ENCODE assay signal across 17 cellular contexts in genomic region chr2:68749345-68749744, GRCh38. TPM values are rescaled to one million over a fixed set of nuclear protein-coding genes. Genes with fewer than 3 reads are reported as not detected.
DNase-seq lines count a peak whose midpoint lies in the region; ATAC-seq and TF ChIP-seq lines count a peak whose summit lies in the region.
"Had no signal": no experiment of that assay in that cellular context is flagged by ENCODE, and none has a peak within 500 bp of the region (broad histone marks: within the 10 kb centered on the region; RNA-seq: fewer than 3 reads in every experiment).

No MANE protein-coding gene starts in this region.

- H3K4me3 ChIP-seq in CD4-positive, alpha-beta memory T cell (ENCODE audit: low read length in 2 of 2): no peak overlapping the region
- H3K4me3 ChIP-seq: lung, tibial artery had no signal

- ATAC-seq in activated CD4-positive, alpha-beta T cell treated with anti-CD3 and anti-CD28 coated beads for 36 hours: no peak
- ATAC-seq in activated CD8-positive, alpha-beta T cell treated with anti-CD3 and anti-CD28 coated beads for 36 hours: no peak
- ATAC-seq in SK-N-SH treated with all-trans-retinoic acid at 6 μM for 48 hours (no peak), GM21528 (IDR thresholded peaks at IDR 0.05; ENCODE audit: low FRiP score, unreplicated experiment) (no peak)

- no peak overlapping the region for H3K4me3 Mint-ChIP-seq in activated CD4-positive, alpha-beta T cell treated with anti-CD3 and anti-CD28 coated beads for 36 hours
- peak overlapping the region in 6 of 8 donors; percentile 10 to 81 (median 70) for H3K4me3 Mint-ChIP-seq in CD4-positive, alpha-beta memory T cell
- no peak overlapping the region for H3K4me3 Mint-ChIP-seq in activated CD8-positive, alpha-beta T cell treated with anti-CD3 and anti-CD28 coated beads for 36 hours
- H3K4me3 Mint-ChIP-seq: nephron had no signal

- intact Hi-C loops in activated CD4-positive, alpha-beta T cell treated with anti-CD3 and anti-CD28 coated beads for 36 hours (cut with DNase I, micrococcal nuclease): no loop called here
- intact Hi-C loops in CD4-positive, alpha-beta memory T cell (cut with micrococcal nuclease): no loop called here
- intact Hi-C loops in activated CD8-positive, alpha-beta T cell treated with anti-CD3 and anti-CD28 coated beads for 36 hours (cut with micrococcal nuclease): loop anchor here (5.0 kb wide), 1 partner anchor 158 kb away; no protein-coding TSS in a partner anchor

- H3K4me1 ChIP-seq in CD4-positive, alpha-beta memory T cell (ENCODE audit: insufficient read depth, low read length): peaks cover 97% of the 10 kb centered on the region

- POLR2A ChIA-PET in activated CD4-positive, alpha-beta T cell treated with anti-CD3 and anti-CD28 coated beads for 36 hours (lab: Charles Lee): no interaction called here
- POLR2A ChIA-PET in CD4-positive, alpha-beta memory T cell (lab: Charles Lee; ENCODE audit: partially characterized antibody): interaction anchor here (0.6 to 23.2 kb wide), 8 partner anchors 10 to 380 kb away, joined by 3 to 728 read pairs (median 14); partner anchors contain the start of gene ARHGAP25
- POLR2A ChIA-PET in activated CD8-positive, alpha-beta T cell treated with anti-CD3 and anti-CD28 coated beads for 36 hours (lab: Charles Lee): interaction anchor here (0.7 to 2.7 kb wide), 5 partner anchors 14 to 159 kb away, joined by 3 to 15 read pairs (median 5); partner anchors contain the start of gene ARHGAP25

- peak overlapping the region; percentile 35 for H3K27ac Mint-ChIP-seq in activated CD4-positive, alpha-beta T cell treated with anti-CD3 and anti-CD28 coated beads for 36 hours
- H3K27ac Mint-ChIP-seq in CD4-positive, alpha-beta memory T cell: peak overlapping the region in 6 of 7 donors; percentile 81 to 97 (median 91)
- peak overlapping the region; percentile 55 for H3K27ac Mint-ChIP-seq in activated CD8-positive, alpha-beta T cell treated with anti-CD3 and anti-CD28 coated beads for 36 hours
- H3K27ac Mint-ChIP-seq: nephron had no signal

- H3K9me3 Mint-ChIP-seq in activated CD4-positive, alpha-beta T cell treated with anti-CD3 and anti-CD28 coated beads for 36 hours (ENCODE audit: low read depth): no peaks in the 10 kb centered on the region
- no peaks in the 10 kb centered on the region for H3K9me3 Mint-ChIP-seq in CD4-positive, alpha-beta memory T cell
- peaks cover 3% of the 10 kb centered on the region for H3K9me3 Mint-ChIP-seq in activated CD8-positive, alpha-beta T cell treated with anti-CD3 and anti-CD28 coated beads for 36 hours
- H3K9me3 Mint-ChIP-seq: nephron had no signal

- peaks cover 32% of the 10 kb centered on the region for H3K36me3 ChIP-seq in CD4-positive, alpha-beta memory T cell (ENCODE audit: insufficient read depth, low read length)
- H3K36me3 ChIP-seq: tibial artery had no signal

- CTCF ChIA-PET in activated CD4-positive, alpha-beta T cell treated with anti-CD3 and anti-CD28 coated beads for 36 hours (lab: Charles Lee): interaction anchor here (0.7 to 18.8 kb wide), 12 partner anchors 9 to 286 kb away, joined by 3 to 261 read pairs (median 8); partner anchors contain the start of gene ARHGAP25
- CTCF ChIA-PET in CD4-positive, alpha-beta memory T cell (lab: Charles Lee; ENCODE audit: partially characterized antibody): interaction anchor here (0.7 to 23.0 kb wide), 15 partner anchors 9 to 287 kb away, joined by 3 to 745 read pairs (median 11); partner anchors contain the start of gene ARHGAP25
- CTCF ChIA-PET in activated CD8-positive, alpha-beta T cell treated with anti-CD3 and anti-CD28 coated beads for 36 hours (lab: Charles Lee): interaction anchor here (0.7 to 9.2 kb wide), 18 partner anchors 10 to 286 kb away, joined by 3 to 136 read pairs (median 4); partner anchors contain the start of genes APLF and FBXO48

- DNase-seq in activated CD4-positive, alpha-beta T cell treated with anti-CD3 and anti-CD28 coated beads for 36 hours: no peak
- DNase-seq in activated CD4-positive, alpha-beta T cell treated with anti-CD3 and anti-CD28 coated beads, Interleukin-2, amount 50 U/mL, for 1 hour: no peak
- DNase-seq in CD4-positive, alpha-beta memory T cell: no peak
- no peak for DNase-seq in activated CD8-positive, alpha-beta T cell treated with anti-CD3 and anti-CD28 coated beads for 36 hours
- peak; percentile 4 for DNase-seq in mucosa of gallbladder (ENCODE audit: low spot score)
- no peak for DNase-seq in NCI-H2107 treated with DMSO at 0.1 percent for 48 hours (lab: John Stamatoyannopoulos, UW; ENCODE audit: unreplicated experiment)
- DNase-seq: activated CD8-positive, alpha-beta memory T cell treated with anti-CD3 and anti-CD28 coated beads for 24 hours; activated gamma-delta T cell; DMS79 treated with DMSO at 0.1 percent for 48 hours; NCI-H1417 treated with DMSO at 0.1 percent for 48 hours; tibial artery had no signal

- H3K9me3 ChIP-seq in CD4-positive, alpha-beta memory T cell (ENCODE audit: control insufficient read depth in 1 of 2, low read length in 2 of 2): no peaks in the 10 kb centered on the region
- H3K9me3 ChIP-seq: tibial artery had no signal

- TF ChIP-seq CTCF in activated CD8-positive, alpha-beta T cell treated with anti-CD3 and anti-CD28 coated beads for 36 hours (IDR thresholded peaks at IDR 0.05): no peak

- H3K27me3 Mint-ChIP-seq in activated CD4-positive, alpha-beta T cell treated with anti-CD3 and anti-CD28 coated beads for 36 hours: no peaks in the 10 kb centered on the region
- no peaks in the 10 kb centered on the region for H3K27me3 Mint-ChIP-seq in CD4-positive, alpha-beta memory T cell
- no peaks in the 10 kb centered on the region for H3K27me3 Mint-ChIP-seq in activated CD8-positive, alpha-beta T cell treated with anti-CD3 and anti-CD28 coated beads for 36 hours

- H3K4me1 Mint-ChIP-seq in activated CD4-positive, alpha-beta T cell treated with anti-CD3 and anti-CD28 coated beads for 36 hours: peaks cover 91% of the 10 kb centered on the region
- peaks cover 74 to 96% (median 85%) of the 10 kb centered on the region in 4 donors for H3K4me1 Mint-ChIP-seq in CD4-positive, alpha-beta memory T cell
- peaks cover 82% of the 10 kb centered on the region for H3K4me1 Mint-ChIP-seq in activated CD8-positive, alpha-beta T cell treated with anti-CD3 and anti-CD28 coated beads for 36 hours (ENCODE audit: low read depth)

- peak overlapping the region; percentile 41 for H3K27ac ChIP-seq in CD4-positive, alpha-beta memory T cell (ENCODE audit: low read depth, low read length)
- H3K27ac ChIP-seq: tibial artery had no signal

- peaks cover 43% of the 10 kb centered on the region for H3K36me3 Mint-ChIP-seq in activated CD4-positive, alpha-beta T cell treated with anti-CD3 and anti-CD28 coated beads for 36 hours (ENCODE audit: low read depth)
- H3K36me3 Mint-ChIP-seq in CD4-positive, alpha-beta memory T cell: peaks cover 44 to 66% of the 10 kb centered on the region in 2 donors
- peaks cover 60% of the 10 kb centered on the region for H3K36me3 Mint-ChIP-seq in activated CD8-positive, alpha-beta T cell treated with anti-CD3 and anti-CD28 coated beads for 36 hours (ENCODE audit: low read depth)

- no peaks in the 10 kb centered on the region for H3K27me3 ChIP-seq in CD4-positive, alpha-beta memory T cell (ENCODE audit: insufficient read depth, low read length)
- H3K27me3 ChIP-seq: tibial artery had no signal

TF ChIP-seq in SK-N-SH treated with all-trans-retinoic acid at 6 μM for 48 hours, 23 proteins besides CTCF, POLR2A, EP300 and RAD21 (continues in another document):
- TF ChIP-seq ESRRG (CRISPR knock-in tag; IDR thresholded peaks at IDR 0.05) (no peak), OSR1 (CRISPR knock-in tag; IDR thresholded peaks at IDR 0.05) (no peak), PATZ1 (CRISPR knock-in tag; IDR thresholded peaks at IDR 0.05; ENCODE audit: borderline replicate concordance) (no peak), TSHZ2 (CRISPR knock-in tag; IDR thresholded peaks at IDR 0.05) (no peak)

RNA-seq across cellular contexts. Expression of gene ARHGAP25, which starts 14.7 kb away (rescaled TPM):
- total RNA-seq in activated CD4-positive, alpha-beta T cell treated with anti-CD3 and anti-CD28 coated beads for 36 hours: 10 to 100 TPM; 57.9 to 73.2 TPM
- total RNA-seq in CD4-positive, alpha-beta memory T cell: 100 to 1,000 TPM; 162 to 163 TPM
- polyA plus RNA-seq in CD4-positive, alpha-beta memory T cell: 100 to 1,000 TPM in 1 of 2 donors, 10 to 100 TPM in 1; 37.1 to 125 TPM
- total RNA-seq in activated CD8-positive, alpha-beta T cell treated with anti-CD3 and anti-CD28 coated beads for 36 hours: 10 to 100 TPM; 59.3 to 61.5 TPM
- total RNA-seq in mucosa of gallbladder: 12.6 TPM
- total RNA-seq: A172 had no signal
- polyA plus RNA-seq: BJ had no signal

Comparison
In these comparisons a context has a peak if more than half of its experiments do, and no peak if none do; other contexts are left out.
1. H3K27ac Mint-ChIP-seq: peak in every context shown above with its lines; median percentile 91 in CD4-positive, alpha-beta memory T cell; 55 in activated CD8-positive, alpha-beta T cell treated with anti-CD3 and anti-CD28 coated beads for 36 hours; 35 in activated CD4-positive, alpha-beta T cell treated with anti-CD3 and anti-CD28 coated beads for 36 hours.
2. H3K4me3 Mint-ChIP-seq: peak in CD4-positive, alpha-beta memory T cell (6 of 8); none in activated CD4-positive, alpha-beta T cell treated with anti-CD3 and anti-CD28 coated beads for 36 hours (single experiment) and activated CD8-positive, alpha-beta T cell treated with anti-CD3 and anti-CD28 coated beads for 36 hours (single experiment).